ENCODE assay signal across 1 cellular context in genomic region chr19:55624109-55625003, GRCh38.
TF ChIP-seq lines count a peak whose summit lies in the region.

ZNF784 (minus strand) TSS chr19:55624566; CDS start chr19:55624561, 5 bp downstream.

TF ChIP-seq in HEK293, 187 proteins besides CTCF, POLR2A, EP300 and RAD21 (continued from another document and continues in another):
- TF ChIP-seq PRDM4 (tag by site-specific recombination; IDR thresholded peaks at IDR 0.05) (no peak), ZNF792 (tag by site-specific recombination; IDR thresholded peaks at IDR 0.05) (no peak), MZF1 (tag by site-specific recombination; IDR thresholded peaks at IDR 0.05; ENCODE audit: borderline replicate concordance) (no peak), ZNF211 (tag by site-specific recombination; IDR thresholded peaks at IDR 0.05; ENCODE audit: low read depth) (no peak), ZNF624 (tag by site-specific recombination; IDR thresholded peaks at IDR 0.05) (no peak), OVOL3 (tag by site-specific recombination; IDR thresholded peaks at IDR 0.05) (no peak), ZNF488 (tag by site-specific recombination; IDR thresholded peaks at IDR 0.05) (no peak), ZNF341 (tag by site-specific recombination; IDR thresholded peaks at IDR 0.05; ENCODE audit: low read depth) (peak; percentile 82), ZNF596 (tag by site-specific recombination; IDR thresholded peaks at IDR 0.05) (no peak), ZNF529 (tag by site-specific recombination; IDR thresholded peaks at IDR 0.05; ENCODE audit: insufficient replicate concordance) (no peak), KLF16 (tag by site-specific recombination; IDR thresholded peaks at IDR 0.05) (peak; percentile 74), ZNF398 (tag by site-specific recombination; IDR thresholded peaks at IDR 0.05) (peak; percentile 21; the same call in 1 of the 2 replicates), TCF7L2 (IDR thresholded peaks at IDR 0.05; ENCODE audit: borderline replicate concordance, low read depth, low read length) (no peak), ZNF530 (tag by site-specific recombination; IDR thresholded peaks at IDR 0.05; ENCODE audit: low read depth) (no peak), ZNF777 (tag by site-specific recombination; IDR thresholded peaks at IDR 0.05; ENCODE audit: borderline replicate concordance) (no peak), ZNF549 (tag by site-specific recombination; IDR thresholded peaks at IDR 0.05) (no peak), ZNF426 (tag by site-specific recombination; IDR thresholded peaks at IDR 0.05) (no peak), ZFP69B (tag by site-specific recombination; IDR thresholded peaks at IDR 0.05) (0 out of 2 replicates have a peak, but pooled peaks have one; percentile 15), ZNF521 (tag by site-specific recombination; IDR thresholded peaks at IDR 0.05) (no peak), ZNF571 (tag by site-specific recombination; IDR thresholded peaks at IDR 0.05) (no peak), ZNF626 (tag by site-specific recombination; IDR thresholded peaks at IDR 0.05) (no peak), ZNF621 (tag by site-specific recombination; IDR thresholded peaks at IDR 0.05) (no peak), ZSCAN18 (tag by site-specific recombination; IDR thresholded peaks at IDR 0.05) (no peak), ZNF335 (tag by site-specific recombination; conservative IDR thresholded peaks at IDR 0.05) (peak; percentile 83), ZNF292 (tag by site-specific recombination; IDR thresholded peaks at IDR 0.05; ENCODE audit: borderline replicate concordance, low read depth) (no peak), ZNF266 (tag by site-specific recombination; IDR thresholded peaks at IDR 0.05; ENCODE audit: low read depth) (no peak), ZNF140 (tag by site-specific recombination; IDR thresholded peaks at IDR 0.05) (no peak), ZNF660 (tag by site-specific recombination; IDR thresholded peaks at IDR 0.05) (0 out of 2 replicates have a peak, but pooled peaks have one; percentile 30), ZNF133 (tag by site-specific recombination; IDR thresholded peaks at IDR 0.05) (no peak), ZNF692 (tag by site-specific recombination; IDR thresholded peaks at IDR 0.05) (no peak; the same call in 1 of the 2 replicates), ZNF518A (tag by site-specific recombination; conservative IDR thresholded peaks at IDR 0.05; ENCODE audit: low read depth) (no peak), ZNF76 (tag by site-specific recombination; IDR thresholded peaks at IDR 0.05; ENCODE audit: borderline replicate concordance, low read depth) (0 out of 2 replicates have a peak, but pooled peaks have one; percentile 35), ZNF670 (tag by site-specific recombination; IDR thresholded peaks at IDR 0.05; ENCODE audit: low read depth) (no peak), ZBTB17 (tag by site-specific recombination; IDR thresholded peaks at IDR 0.05) (peak; percentile 88), ZNF311 (tag by site-specific recombination; IDR thresholded peaks at IDR 0.05; ENCODE audit: borderline replicate concordance) (no peak), SP3 (tag by site-specific recombination; IDR thresholded peaks at IDR 0.05) (peak; percentile 94), ZNF555 (tag by site-specific recombination; conservative IDR thresholded peaks at IDR 0.05) (no peak), TRIM28 (IDR thresholded peaks at IDR 0.05; ENCODE audit: borderline replicate concordance, low read length) (no peak), ZNF658 (tag by site-specific recombination; IDR thresholded peaks at IDR 0.05) (no peak), ZNF707 (tag by site-specific recombination; IDR thresholded peaks at IDR 0.05) (no peak), ZNF248 (tag by site-specific recombination; IDR thresholded peaks at IDR 0.05) (no peak), ZNF10 (tag by site-specific recombination; IDR thresholded peaks at IDR 0.05) (no peak), ZBTB8A (tag by site-specific recombination; IDR thresholded peaks at IDR 0.05) (no peak), ZNF138 (tag by site-specific recombination; IDR thresholded peaks at IDR 0.05; ENCODE audit: borderline replicate concordance) (no peak), ZNF274 (IDR thresholded peaks at IDR 0.05; ENCODE audit: low read length) (no peak), ZNF274 (tag by site-specific recombination; IDR thresholded peaks at IDR 0.05; ENCODE audit: borderline replicate concordance) (no peak), KLF10 (tag by site-specific recombination; IDR thresholded peaks at IDR 0.05) (peak; percentile 88), ZNF623 (tag by site-specific recombination; IDR thresholded peaks at IDR 0.05) (no peak), ZNF37A (tag by site-specific recombination; IDR thresholded peaks at IDR 0.05) (no peak), ZNF24 (tag by site-specific recombination; IDR thresholded peaks at IDR 0.05) (no peak), ZNF155 (tag by site-specific recombination; IDR thresholded peaks at IDR 0.05) (no peak), ZBTB6 (tag by site-specific recombination; IDR thresholded peaks at IDR 0.05) (no peak), ZNF394 (tag by site-specific recombination; IDR thresholded peaks at IDR 0.05; ENCODE audit: borderline replicate concordance) (peak; percentile 31; the same call in 1 of the 2 replicates), RBAK (tag by site-specific recombination; IDR thresholded peaks at IDR 0.05) (no peak), ZNF585B (tag by site-specific recombination; IDR thresholded peaks at IDR 0.05) (no peak), ZNF558 (tag by site-specific recombination; IDR thresholded peaks at IDR 0.05) (no peak), ELK4 (IDR thresholded peaks at IDR 0.05; ENCODE audit: borderline replicate concordance, low read depth, low read length) (no peak), IKZF3 (tag by site-specific recombination; IDR thresholded peaks at IDR 0.05) (no peak), ZNF701 (tag by site-specific recombination; IDR thresholded peaks at IDR 0.05) (no peak), ZNF132 (tag by site-specific recombination; IDR thresholded peaks at IDR 0.05; ENCODE audit: borderline replicate concordance) (no peak), ZNF843 (tag by site-specific recombination; IDR thresholded peaks at IDR 0.05) (0 out of 2 replicates have a peak, but pooled peaks have one; percentile 23)
